8 cellular contexts compared by ENCODE assay signal in the genomic region with DNA sequence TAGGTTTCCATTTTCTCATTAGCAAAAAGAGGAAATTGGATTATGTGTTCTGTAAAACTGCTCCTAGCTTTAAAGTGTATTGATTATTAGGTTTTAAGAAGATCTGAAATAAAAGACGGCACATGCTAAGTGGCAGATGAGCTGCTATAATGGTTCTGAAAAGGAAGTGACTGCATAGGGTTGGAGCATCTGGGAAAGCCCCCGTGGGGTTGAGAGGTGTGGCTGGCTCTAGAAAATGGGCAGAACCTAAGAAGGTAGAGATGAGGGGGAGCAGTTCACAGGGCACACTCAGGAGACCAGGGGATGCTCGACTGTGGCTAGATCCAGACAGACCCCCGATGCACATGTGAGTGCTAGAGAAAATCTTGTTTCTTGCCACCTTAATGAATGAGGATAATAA. TPM values are rescaled to one million over a fixed set of nuclear protein-coding genes. Genes with fewer than 3 reads are reported as not detected.
A peak's percentile ranks its signal among the peaks of the same experiment; 100 is the strongest.
DNase-seq lines count a peak whose midpoint lies in the region; ATAC-seq and TF ChIP-seq lines count a peak whose summit lies in the region.

No MANE protein-coding gene starts in this region.

- H3K36me3 ChIP-seq in gastrocnemius medialis: no peaks in the 10 kb centered on the region
- H3K36me3 ChIP-seq in psoas muscle (ENCODE audit: insufficient read depth in 1 of 2, low read depth in 1 of 2): no peaks in the 10 kb centered on the region

- intact Hi-C loops in gastrocnemius medialis (cut with DNase I; ENCODE audit: low total_unique reads) (no loop called here), psoas muscle (cut with DNase I) (no loop called here)

- no peak overlapping the region for H3K27ac ChIP-seq in gastrocnemius medialis
- H3K27ac ChIP-seq in psoas muscle: no peak overlapping the region

- peak; percentile 44 for ATAC-seq in GM19328 (IDR thresholded peaks at IDR 0.05; ENCODE audit: unreplicated experiment)
- peak; percentile 52 for ATAC-seq in HG03066 (IDR thresholded peaks at IDR 0.05; ENCODE audit: low read depth, unreplicated experiment)
- ATAC-seq in gastrocnemius medialis: no peak
- ATAC-seq in psoas muscle: no peak

- TF ChIP-seq CTCF in gastrocnemius medialis (IDR thresholded peaks at IDR 0.05 in 4 of 5, conservative IDR thresholded peaks at IDR 0.05 in 1 of 5): no peak
- no peak for TF ChIP-seq CTCF in psoas muscle (IDR thresholded peaks at IDR 0.05)

- H3K4me1 ChIP-seq in gastrocnemius medialis (no peaks in the 10 kb centered on the region), psoas muscle (no peaks in the 10 kb centered on the region)

- DNase-seq in activated T-cell treated with anti-CD3 and anti-CD28 coated beads for 1 hour (ENCODE audit: low read depth) (peak; percentile 5), gastrocnemius medialis (no peak), AML-193 (lab: John Stamatoyannopoulos, UW) (no peak), A172 (ENCODE audit: low spot score) (no peak), psoas muscle (no peak)
- peak; percentile 23 for DNase-seq in stimulated activated CD8-positive, alpha-beta memory T cell treated with anti-CD3 and anti-CD28 coated beads, Interleukin-12 subunit alpha, Interleukin-12 subunit beta, amount 100 ng/mL, for 4 hours (ENCODE audit: low read depth)

- in situ Hi-C loops in gastrocnemius medialis (cut with MboI; ENCODE audit: low sequenced_read_pairs in 4 of 4): no loop called here

- TF ChIP-seq POLR2A in gastrocnemius medialis (IDR thresholded peaks at IDR 0.05): no peak

- H3K27me3 ChIP-seq in gastrocnemius medialis: no peaks in the 10 kb centered on the region
- H3K27me3 ChIP-seq in psoas muscle (ENCODE audit: insufficient read depth in 3 of 3, low read length in 2 of 3): no peaks in the 10 kb centered on the region

- 79 to 85% (median 82%) methylated on average over 4 of the region's 4 CpGs for WGBS in psoas muscle, 3 donors

- H3K4me3 ChIP-seq in gastrocnemius medialis (no peak overlapping the region), psoas muscle (no peak overlapping the region)

- H3K9me3 ChIP-seq in gastrocnemius medialis (no peaks in the 10 kb centered on the region), psoas muscle (no peaks in the 10 kb centered on the region)

RNA-seq across cellular contexts. Expression of a gene that starts 1.9 kb away (rescaled TPM):
- total RNA-seq in gastrocnemius medialis (not detected), psoas muscle (under 1 TPM in 1 of 4 donors, not detected in 3; 0.21 TPM)
- not detected in 2 replicates for total RNA-seq in A172 (2014; rRNA removed; shearing (Covaris generic))
- polyA plus RNA-seq in psoas muscle: under 1 TPM in 1 of 3 donors, not detected in 2; 0.08 TPM

Comparison
In these comparisons a context has a peak if more than half of its experiments do, and no peak if none do; other contexts are left out.
1. ATAC-seq: peak in GM19328 (single experiment) and HG03066 (single experiment); none in gastrocnemius medialis (0 of 2) and psoas muscle (0 of 4).
2. DNase-seq: peak in activated T-cell treated with anti-CD3 and anti-CD28 coated beads for 1 hour (single experiment) and stimulated activated CD8-positive, alpha-beta memory T cell treated with anti-CD3 and anti-CD28 coated beads, Interleukin-12 subunit alpha, Interleukin-12 subunit beta, amount 100 ng/mL, for 4 hours (single experiment); none in gastrocnemius medialis (0 of 2), AML-193 (0 of 2), A172 (single experiment) and psoas muscle (0 of 2).